16 cellular contexts compared by ENCODE assay signal in the genomic region with DNA sequence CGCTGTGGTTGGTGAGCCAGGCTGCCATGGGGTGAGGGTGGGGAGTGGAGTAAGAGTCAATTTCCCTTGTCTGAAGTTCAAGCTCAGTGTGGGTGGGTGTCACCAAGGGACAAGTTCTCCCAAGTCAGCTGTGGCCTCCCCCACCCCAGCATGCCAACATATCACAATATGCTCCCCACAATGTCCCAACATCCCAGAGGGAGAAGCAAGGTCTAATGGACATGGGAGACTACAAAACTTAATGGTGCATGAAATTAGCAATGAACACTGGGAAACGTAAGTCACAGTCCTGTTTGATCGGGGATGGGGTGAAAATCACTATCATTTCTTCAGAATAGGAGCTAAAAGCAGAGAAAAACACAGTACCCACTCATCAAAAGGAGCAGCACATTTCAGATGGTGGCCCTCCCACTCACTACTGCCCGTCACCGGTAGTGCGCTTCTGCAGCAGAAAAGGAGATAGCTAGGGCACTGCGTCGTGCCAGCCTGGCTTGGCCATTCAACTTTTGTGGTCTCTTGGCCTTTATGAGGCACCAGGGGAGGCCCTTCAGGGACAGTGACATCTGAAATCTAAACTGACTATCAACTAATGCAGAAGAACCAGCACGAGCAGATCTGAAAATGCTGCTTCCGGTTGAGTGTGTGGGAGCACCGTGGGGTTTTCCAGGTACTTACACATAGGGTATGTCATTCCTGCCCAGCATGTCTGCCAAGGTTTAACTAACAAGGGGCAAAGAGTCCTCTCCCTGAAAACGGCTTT. TPM values are rescaled to one million over a fixed set of nuclear protein-coding genes. Genes with fewer than 3 reads are reported as not detected.
DNase-seq lines count a peak whose midpoint lies in the region; ATAC-seq lines count a peak whose summit lies in the region.
"Had no signal": no experiment of that assay in that cellular context is flagged by ENCODE, and none has a peak within 500 bp of the region (broad histone marks: within the 10 kb centered on the region; RNA-seq: fewer than 3 reads in every experiment).

No MANE protein-coding gene starts in this region.

- POLR2A ChIA-PET in naive thymus-derived CD4-positive, alpha-beta T cell (lab: Charles Lee), result interaction anchor here (1.5 to 2.6 kb wide), 2 partner anchors 19 to 21 kb away, joined by 3 to 17 read pairs; a partner anchor contains a TSS

- no peak overlapping the region for H3K27ac ChIP-seq in naive thymus-derived CD4-positive, alpha-beta T cell (ENCODE audit: low read depth, low read length)
- H3K27ac ChIP-seq: SJCRH30, uterus had no signal

- intact Hi-C loops in activated T-helper 1 cell treated with anti-CD3 and anti-CD28 coated beads, Interleukin-12 subunit alpha, Interleukin-12 subunit beta, Interleukin-2, Interleukin-4 antibody, amounts not matched to agents 30 ng/mL and 10 ng/mL and 1 ng/mL, durations not matched to agents 14 hours and 24 hours and 36 hours (cut with micrococcal nuclease), result no loop called here
- intact Hi-C loops in naive thymus-derived CD4-positive, alpha-beta T cell (cut with micrococcal nuclease), result no loop called here

- H3K4me1 ChIP-seq in naive thymus-derived CD4-positive, alpha-beta T cell (ENCODE audit: control insufficient read depth in 2 of 2, insufficient read depth in 2 of 2, low read length in 2 of 2), result peaks cover 5 to 25% of the 10 kb centered on the region in 2 donors
- H3K4me1 ChIP-seq: uterus had no signal

- no peaks in the 10 kb centered on the region for H3K9me3 ChIP-seq in naive thymus-derived CD4-positive, alpha-beta T cell (ENCODE audit: control insufficient read depth in 2 of 3, low read length in 3 of 3)
- H3K9me3 ChIP-seq: SJCRH30, uterus had no signal

- no peaks in the 10 kb centered on the region for H3K27me3 Mint-ChIP-seq in activated naive CD4-positive, alpha-beta T cell treated with anti-CD3 and anti-CD28 coated beads, Interleukin-2, amount 50 U/mL, for 24 hours
- no peaks in the 10 kb centered on the region for H3K27me3 Mint-ChIP-seq in activated T-helper 1 cell treated with anti-CD3 and anti-CD28 coated beads, Interleukin-12 subunit alpha, Interleukin-12 subunit beta, Interleukin-2, Interleukin-4 antibody, amounts not matched to agents 30 ng/mL and 10 ng/mL and 1 ng/mL, durations not matched to agents 14 hours and 24 hours and 36 hours (ENCODE audit: insufficient read depth)
- no peaks in the 10 kb centered on the region for H3K27me3 Mint-ChIP-seq in naive thymus-derived CD4-positive, alpha-beta T cell
- no peaks in the 10 kb centered on the region for H3K27me3 Mint-ChIP-seq in stimulated activated naive CD8-positive, alpha-beta T cell treated with anti-CD3 and anti-CD28 coated beads, Interleukin-15, amount 100 ng/mL, for 72 hours

- peak; percentile 63 for ATAC-seq in naive thymus-derived CD4-positive, alpha-beta T cell
- ATAC-seq in stimulated activated naive CD8-positive, alpha-beta T cell treated with anti-CD3 and anti-CD28 coated beads, Interleukin-15, amount 100 ng/mL, for 72 hours, result peak; percentile 31
- ATAC-seq in GM19395 (IDR thresholded peaks at IDR 0.05; ENCODE audit: unreplicated experiment) (no peak), GM18870 (IDR thresholded peaks at IDR 0.05; ENCODE audit: unreplicated experiment) (no peak)
- ATAC-seq: HepG2 had no signal

- peak overlapping the region; percentile 86 for H3K27ac Mint-ChIP-seq in activated naive CD4-positive, alpha-beta T cell treated with anti-CD3 and anti-CD28 coated beads, Interleukin-2, amount 50 U/mL, for 24 hours
- peak overlapping the region; percentile 85 for H3K27ac Mint-ChIP-seq in activated T-helper 1 cell treated with anti-CD3 and anti-CD28 coated beads, Interleukin-12 subunit alpha, Interleukin-12 subunit beta, Interleukin-2, Interleukin-4 antibody, amounts not matched to agents 30 ng/mL and 10 ng/mL and 1 ng/mL, durations not matched to agents 14 hours and 24 hours and 36 hours
- H3K27ac Mint-ChIP-seq in naive thymus-derived CD4-positive, alpha-beta T cell, result peak overlapping the region in 7 of 9 donors; percentile 34 to 70 (median 46)
- H3K27ac Mint-ChIP-seq in stimulated activated naive CD8-positive, alpha-beta T cell treated with anti-CD3 and anti-CD28 coated beads, Interleukin-15, amount 100 ng/mL, for 72 hours, result peak overlapping the region in 1 of 2 donors; percentile 97
- H3K27ac Mint-ChIP-seq: dendritic cell treated with granulocyte-macrophage colony-stimulating factor and Interleukin-4, amounts not matched to agents 40 ng/mL and 50 ng/mL, for 4 days had no signal

- H3K4me1 Mint-ChIP-seq in activated naive CD4-positive, alpha-beta T cell treated with anti-CD3 and anti-CD28 coated beads, Interleukin-2, amount 50 U/mL, for 24 hours, result peaks cover 58% of the 10 kb centered on the region
- peaks cover 52% of the 10 kb centered on the region for H3K4me1 Mint-ChIP-seq in activated T-helper 1 cell treated with anti-CD3 and anti-CD28 coated beads, Interleukin-12 subunit alpha, Interleukin-12 subunit beta, Interleukin-2, Interleukin-4 antibody, amounts not matched to agents 30 ng/mL and 10 ng/mL and 1 ng/mL, durations not matched to agents 14 hours and 24 hours and 36 hours (ENCODE audit: low read depth)
- H3K4me1 Mint-ChIP-seq in naive thymus-derived CD4-positive, alpha-beta T cell, result peaks cover 0 to 64% (median 48%) of the 10 kb centered on the region in 7 donors
- H3K4me1 Mint-ChIP-seq in stimulated activated naive CD8-positive, alpha-beta T cell treated with anti-CD3 and anti-CD28 coated beads, Interleukin-15, amount 100 ng/mL, for 72 hours, result peaks cover 69% of the 10 kb centered on the region

- H3K4me3 ChIP-seq in naive thymus-derived CD4-positive, alpha-beta T cell (ENCODE audit: low read length), result no peak overlapping the region
- H3K4me3 ChIP-seq: SJCRH30, skin epidermis, uterus had no signal

- H3K9me3 Mint-ChIP-seq in activated naive CD4-positive, alpha-beta T cell treated with anti-CD3 and anti-CD28 coated beads, Interleukin-2, amount 50 U/mL, for 24 hours, result no peaks in the 10 kb centered on the region
- no peaks in the 10 kb centered on the region for H3K9me3 Mint-ChIP-seq in activated T-helper 1 cell treated with anti-CD3 and anti-CD28 coated beads, Interleukin-12 subunit alpha, Interleukin-12 subunit beta, Interleukin-2, Interleukin-4 antibody, amounts not matched to agents 30 ng/mL and 10 ng/mL and 1 ng/mL, durations not matched to agents 14 hours and 24 hours and 36 hours
- H3K9me3 Mint-ChIP-seq in naive thymus-derived CD4-positive, alpha-beta T cell, result no peaks in the 10 kb centered on the region
- no peaks in the 10 kb centered on the region for H3K9me3 Mint-ChIP-seq in stimulated activated naive CD8-positive, alpha-beta T cell treated with anti-CD3 and anti-CD28 coated beads, Interleukin-15, amount 100 ng/mL, for 72 hours
- H3K9me3 Mint-ChIP-seq: dendritic cell treated with granulocyte-macrophage colony-stimulating factor and Interleukin-4, amounts not matched to agents 40 ng/mL and 50 ng/mL, for 4 days had no signal

- no peak overlapping the region for H3K4me3 Mint-ChIP-seq in activated naive CD4-positive, alpha-beta T cell treated with anti-CD3 and anti-CD28 coated beads, Interleukin-2, amount 50 U/mL, for 24 hours
- peak overlapping the region; percentile 51 for H3K4me3 Mint-ChIP-seq in activated T-helper 1 cell treated with anti-CD3 and anti-CD28 coated beads, Interleukin-12 subunit alpha, Interleukin-12 subunit beta, Interleukin-2, Interleukin-4 antibody, amounts not matched to agents 30 ng/mL and 10 ng/mL and 1 ng/mL, durations not matched to agents 14 hours and 24 hours and 36 hours
- H3K4me3 Mint-ChIP-seq in naive thymus-derived CD4-positive, alpha-beta T cell, result peak overlapping the region in 4 of 10 donors; percentile 13 to 38 (median 18)
- peak overlapping the region in 1 of 2 donors; percentile 4 for H3K4me3 Mint-ChIP-seq in stimulated activated naive CD8-positive, alpha-beta T cell treated with anti-CD3 and anti-CD28 coated beads, Interleukin-15, amount 100 ng/mL, for 72 hours
- H3K4me3 Mint-ChIP-seq: dendritic cell treated with granulocyte-macrophage colony-stimulating factor and Interleukin-4, amounts not matched to agents 40 ng/mL and 50 ng/mL, for 4 days had no signal

- DNase-seq in activated naive CD4-positive, alpha-beta T cell (lab: John Stamatoyannopoulos, UW), result no peak
- DNase-seq in activated T-helper 1 cell treated with anti-CD3 and anti-CD28 coated beads, Interleukin-12 subunit alpha, Interleukin-12 subunit beta, Interleukin-2, Interleukin-4 antibody, amounts not matched to agents 30 ng/mL and 10 ng/mL and 1 ng/mL, durations not matched to agents 14 hours and 24 hours and 36 hours (ENCODE audit: low spot score), result no peak
- no peak for DNase-seq in naive thymus-derived CD4-positive, alpha-beta T cell
- DNase-seq in stimulated activated naive CD8-positive, alpha-beta T cell treated with anti-CD3 and anti-CD28 coated beads, Interleukin-15, amount 100 ng/mL, for 72 hours, result no peak
- DNase-seq in germinal center (ENCODE audit: low spot score), result no peak
- DNase-seq: amniotic stem cell, DMS 273 treated with DMSO at 0.1 percent for 48 hours, NCI-H1048, SJCRH30, uterus had no signal

- CTCF ChIA-PET in naive thymus-derived CD4-positive, alpha-beta T cell (lab: Charles Lee), result interaction anchor here (0.6 to 0.7 kb wide), 2 partner anchors 35 to 62 kb away, joined by 3 read pairs; no protein-coding TSS in a partner anchor

- no peaks in the 10 kb centered on the region for H3K36me3 ChIP-seq in naive thymus-derived CD4-positive, alpha-beta T cell (ENCODE audit: control insufficient read depth in 2 of 3, insufficient read depth in 3 of 3, low read length in 3 of 3)
- H3K36me3 ChIP-seq: SJCRH30, uterus had no signal

- H3K27me3 ChIP-seq in naive thymus-derived CD4-positive, alpha-beta T cell (ENCODE audit: control insufficient read depth in 2 of 2, insufficient read depth in 2 of 2, low read length in 2 of 2), result no peaks in the 10 kb centered on the region
- H3K27me3 ChIP-seq: SJCRH30, uterus had no signal

- H3K36me3 Mint-ChIP-seq in activated naive CD4-positive, alpha-beta T cell treated with anti-CD3 and anti-CD28 coated beads, Interleukin-2, amount 50 U/mL, for 24 hours, result no peaks in the 10 kb centered on the region
- no peaks in the 10 kb centered on the region for H3K36me3 Mint-ChIP-seq in activated T-helper 1 cell treated with anti-CD3 and anti-CD28 coated beads, Interleukin-12 subunit alpha, Interleukin-12 subunit beta, Interleukin-2, Interleukin-4 antibody, amounts not matched to agents 30 ng/mL and 10 ng/mL and 1 ng/mL, durations not matched to agents 14 hours and 24 hours and 36 hours (ENCODE audit: low read depth)
- no peaks in the 10 kb centered on the region for H3K36me3 Mint-ChIP-seq in naive thymus-derived CD4-positive, alpha-beta T cell

RNA-seq across cellular contexts. Expression of a gene that starts 20.5 kb away (rescaled TPM):
- total RNA-seq in activated T-helper 1 cell treated with anti-CD3 and anti-CD28 coated beads, Interleukin-12 subunit alpha, Interleukin-12 subunit beta, Interleukin-2, Interleukin-4 antibody, amounts not matched to agents 30 ng/mL and 10 ng/mL and 1 ng/mL, durations not matched to agents 14 hours and 24 hours and 36 hours, result 119 and 129 TPM in 2 replicates
- 100 to 1,000 TPM in 2 of 5 experiments, 10 to 100 TPM in 3; 53.0 to 136 (median 95.5) TPM for total RNA-seq in naive thymus-derived CD4-positive, alpha-beta T cell
- polyA plus RNA-seq in naive thymus-derived CD4-positive, alpha-beta T cell, result 100 to 1,000 TPM in 1 of 2 donors, 10 to 100 TPM in 1; 99.3 to 101 TPM

Comparison
In these comparisons a context has a peak if more than half of its experiments do, and no peak if none do; other contexts are left out.
1. ATAC-seq: peak in naive thymus-derived CD4-positive, alpha-beta T cell (single experiment) and stimulated activated naive CD8-positive, alpha-beta T cell treated with anti-CD3 and anti-CD28 coated beads, Interleukin-15, amount 100 ng/mL, for 72 hours (single experiment); none in GM19395 (single experiment) and GM18870 (single experiment).